ENCODE assay signal across 14 cellular contexts in the genomic region with DNA sequence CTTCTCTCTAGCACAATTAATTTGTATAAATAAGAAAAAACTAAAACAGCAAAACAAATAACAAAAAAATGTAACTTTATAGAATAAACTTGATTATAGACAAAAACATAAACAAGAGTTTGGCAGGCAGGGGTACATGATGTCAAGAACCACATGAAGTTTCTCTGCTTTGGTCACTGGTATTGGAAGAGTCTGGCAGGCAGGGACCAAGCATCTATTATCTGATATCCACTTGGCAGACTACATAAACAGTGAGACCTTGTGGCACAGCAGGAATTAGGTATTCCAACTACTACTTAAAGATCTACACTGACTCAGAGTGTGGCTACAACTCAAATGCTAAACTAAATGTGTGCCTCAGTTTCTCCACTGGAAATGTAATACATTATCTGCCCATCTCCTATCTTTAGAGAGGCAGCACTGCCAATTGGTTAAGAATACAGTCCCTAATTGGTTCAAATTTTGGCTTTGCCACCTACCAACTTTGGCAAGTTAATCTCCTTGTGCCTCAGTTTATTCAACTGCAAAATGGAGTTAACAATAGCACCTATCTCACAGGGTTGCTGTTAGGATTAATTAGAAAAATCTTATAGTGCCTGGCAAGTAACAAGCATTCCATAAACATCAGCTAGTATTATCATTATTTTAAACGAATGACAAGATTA. TPM values are rescaled to one million over a fixed set of nuclear protein-coding genes. Genes with fewer than 3 reads are reported as not detected.
DNase-seq lines count a peak whose midpoint lies in the region; ATAC-seq and TF ChIP-seq lines count a peak whose summit lies in the region.
"Had no signal": no experiment of that assay in that cellular context is flagged by ENCODE, and none has a peak within 500 bp of the region (broad histone marks: within the 10 kb centered on the region; RNA-seq: fewer than 3 reads in every experiment).

No MANE protein-coding gene starts in this region.

- H3K9me3 ChIP-seq in SK-N-SH (no peaks in the 10 kb centered on the region), adipocyte (ENCODE audit: control insufficient read depth, low read length) (no peaks in the 10 kb centered on the region), iPS-18a (ENCODE audit: control insufficient read depth, low read depth, low read length) (no peaks in the 10 kb centered on the region), subcutaneous abdominal adipose tissue (ENCODE audit: control insufficient read depth in 5 of 5, low read length in 5 of 5) (no peaks in the 10 kb centered on the region)

- ATAC-seq in SK-N-SH treated with all-trans-retinoic acid at 6 μM for 48 hours (no peak), GM19328 (IDR thresholded peaks at IDR 0.05; ENCODE audit: unreplicated experiment) (no peak), GM19395 (IDR thresholded peaks at IDR 0.05; ENCODE audit: unreplicated experiment) (no peak)
- ATAC-seq: activated CD4-positive, CD25-positive, alpha-beta regulatory T cell treated with anti-CD3 and anti-CD28 coated beads, Interleukin-2, amount 50 U/mL, for 24 hours had no signal

- H3K9ac ChIP-seq in SK-N-SH = peak overlapping the region; percentile 83; the same call in 1 of the 2 replicates
- peak overlapping the region; percentile 97 for H3K9ac ChIP-seq in adipocyte (ENCODE audit: low read length)
- H3K9ac ChIP-seq in iPS-18a (ENCODE audit: low read length) = no peak overlapping the region
- H3K9ac ChIP-seq in subcutaneous abdominal adipose tissue (ENCODE audit: low read length in 5 of 5) = peak overlapping the region in 3 of 5 donors; percentile 7 to 100 (median 88)

- H3K4me1 ChIP-seq in SK-N-SH (ENCODE audit: control insufficient read depth in 1 of 2, insufficient read depth in 2 of 2, low read depth in 1 of 2, low read length in 1 of 2) (peaks cover 31 to 44% of the 10 kb centered on the region in 2 experiments), adipocyte (ENCODE audit: control insufficient read depth, insufficient read depth, low read length) (peaks cover 72% of the 10 kb centered on the region), iPS-18a (ENCODE audit: control insufficient read depth, low read depth, low read length) (peaks cover 41% of the 10 kb centered on the region), subcutaneous abdominal adipose tissue (ENCODE audit: control insufficient read depth in 5 of 5, insufficient read depth in 5 of 5, low read length in 5 of 5) (peaks cover 0 to 77% (median 72%) of the 10 kb centered on the region in 5 donors)

- no peak for TF ChIP-seq CTCF in SK-N-SH (IDR thresholded peaks at IDR 0.05)

- H3F3A ChIP-seq in SK-N-SH (replicated peaks; ENCODE audit: insufficient read depth) = peaks cover 13% of the 10 kb centered on the region

- peaks cover 87% of the 10 kb centered on the region for H3K79me2 ChIP-seq in SK-N-SH (ENCODE audit: insufficient read depth)

- TF ChIP-seq RAD21 in SK-N-SH (IDR thresholded peaks at IDR 0.05; ENCODE audit: low read length) = no peak

- no peaks in the 10 kb centered on the region for H3K9me2 ChIP-seq in SK-N-SH

- DNase-seq in SK-N-SH = no peak
- DNase-seq in adipocyte (ENCODE audit: low read depth) = peak; percentile 40
- DNase-seq in H7 = no peak
- DNase-seq: ACHN; activated gamma-delta T cell; effector CD4-positive, alpha-beta T cell had no signal

- no peak for TF ChIP-seq EP300 in SK-N-SH (IDR thresholded peaks at IDR 0.05; ENCODE audit: borderline replicate concordance in 1 of 2, low read depth in 1 of 2, low read length in 1 of 2)

- POLR2A ChIA-PET in SK-N-SH (lab: Yijun Ruan, JAX) = no interaction called here

- H4K20me1 ChIP-seq in SK-N-SH (ENCODE audit: insufficient read depth) = peaks cover 65% of the 10 kb centered on the region

- H3K27ac ChIP-seq in SK-N-SH (ENCODE audit: low read depth in 2 of 2, low read length in 1 of 2) = no peak overlapping the region
- no peak overlapping the region for H3K27ac ChIP-seq in iPS-18a (ENCODE audit: low read length)
- no peak overlapping the region for H3K27ac ChIP-seq in subcutaneous abdominal adipose tissue (ENCODE audit: low read depth, low read length)
- H3K27ac ChIP-seq: HL-60, RWPE1 had no signal

- peak overlapping the region; percentile 88 for H3K4me2 ChIP-seq in SK-N-SH

- H3K4me3 ChIP-seq in SK-N-SH (ENCODE audit: low read depth in 2 of 2, low read length in 1 of 2) (peak overlapping the region in 1 of 2 experiments; percentile 78; a peak in 3 of 4 replicates), adipocyte (ENCODE audit: low read length) (peak overlapping the region; percentile 99), iPS-18a (ENCODE audit: low read length) (peak overlapping the region; percentile 94), subcutaneous abdominal adipose tissue (ENCODE audit: low read depth in 1 of 5, low read length in 5 of 5) (peak overlapping the region; percentile 93 to 99 (median 94)), H7 (ENCODE audit: insufficient read depth, low read depth, low read length) (no peak overlapping the region)

- 86% methylated on average over 1 of the region's 1 CpG for WGBS in SK-N-SH (ENCODE audit: low lambda C conversion rate)

- H2AFZ ChIP-seq in SK-N-SH (ENCODE audit: low read depth) = no peak overlapping the region

- peaks cover 0 to 2% of the 10 kb centered on the region in 2 experiments for H3K36me3 ChIP-seq in SK-N-SH (replicated peaks in 1 of 2; ENCODE audit: control insufficient read depth in 1 of 2, insufficient read depth in 2 of 2, low read length in 1 of 2)
- no peaks in the 10 kb centered on the region for H3K36me3 ChIP-seq in adipocyte (ENCODE audit: control insufficient read depth, insufficient read depth, low read length, severe bottlenecking)
- H3K36me3 ChIP-seq in iPS-18a (ENCODE audit: control insufficient read depth, low read depth, low read length) = no peaks in the 10 kb centered on the region
- H3K36me3 ChIP-seq in subcutaneous abdominal adipose tissue (ENCODE audit: control insufficient read depth in 5 of 5, insufficient read depth in 5 of 5, low read length in 5 of 5) = no peaks in the 10 kb centered on the region
- H3K36me3 ChIP-seq in H7 (replicated peaks; ENCODE audit: control insufficient read depth, insufficient read depth, low read length) = no peaks in the 10 kb centered on the region

- no peaks in the 10 kb centered on the region for H3K27me3 ChIP-seq in SK-N-SH (ENCODE audit: insufficient read depth)
- H3K27me3 ChIP-seq in adipocyte (replicated peaks; ENCODE audit: control insufficient read depth, insufficient read depth, low read length) = no peaks in the 10 kb centered on the region
- H3K27me3 ChIP-seq in iPS-18a (ENCODE audit: control insufficient read depth, insufficient read depth, low read length) = no peaks in the 10 kb centered on the region
- H3K27me3 ChIP-seq in subcutaneous abdominal adipose tissue (ENCODE audit: control insufficient read depth in 5 of 5, insufficient read depth in 4 of 5, low read length in 5 of 5) = no peaks in the 10 kb centered on the region
- H3K27me3 ChIP-seq in H7 (ENCODE audit: control insufficient read depth, insufficient read depth, low read length) = no peaks in the 10 kb centered on the region

- CTCF ChIA-PET in SK-N-SH (lab: Yijun Ruan, JAX) = interaction anchor here (1.0 to 4.7 kb wide), 2 partner anchors 40 to 54 kb away, joined by 3 to 20 read pairs; no protein-coding TSS in a partner anchor

TF ChIP-seq in SK-N-SH, 30 proteins besides CTCF, POLR2A, EP300 and RAD21:
- 0 out of 2 replicates have a peak, but pooled peaks have one; percentile 19 for TF ChIP-seq GATA2 (CRISPR knock-in tag; IDR thresholded peaks at IDR 0.05)
- no peak for TF ChIP-seq MXI1 (IDR thresholded peaks at IDR 0.05; ENCODE audit: low read depth, low read length)
- TF ChIP-seq ELF1 (IDR thresholded peaks at IDR 0.05) = no peak

TF ChIP-seq in SK-N-SH treated with all-trans-retinoic acid at 6 μM for 48 hours, 23 proteins besides CTCF, POLR2A, EP300 and RAD21 (continues in another document):
- TF ChIP-seq ESRRG (CRISPR knock-in tag; IDR thresholded peaks at IDR 0.05) (no peak), ZNF70 (CRISPR knock-in tag; IDR thresholded peaks at IDR 0.05) (no peak), SNAI2 (CRISPR knock-in tag; IDR thresholded peaks at IDR 0.05) (no peak), TOX (CRISPR knock-in tag; IDR thresholded peaks at IDR 0.05; ENCODE audit: borderline replicate concordance) (no peak), TCF4 (CRISPR knock-in tag; IDR thresholded peaks at IDR 0.05; ENCODE audit: borderline replicate concordance) (no peak), ZFP3 (CRISPR knock-in tag; IDR thresholded peaks at IDR 0.05) (no peak), ZNF565 (CRISPR knock-in tag; conservative IDR thresholded peaks at IDR 0.05; ENCODE audit: low read depth) (no peak), OSR1 (CRISPR knock-in tag; IDR thresholded peaks at IDR 0.05) (no peak), CSDC2 (CRISPR knock-in tag; IDR thresholded peaks at IDR 0.05) (no peak)
- TF ChIP-seq, protein P1, sequence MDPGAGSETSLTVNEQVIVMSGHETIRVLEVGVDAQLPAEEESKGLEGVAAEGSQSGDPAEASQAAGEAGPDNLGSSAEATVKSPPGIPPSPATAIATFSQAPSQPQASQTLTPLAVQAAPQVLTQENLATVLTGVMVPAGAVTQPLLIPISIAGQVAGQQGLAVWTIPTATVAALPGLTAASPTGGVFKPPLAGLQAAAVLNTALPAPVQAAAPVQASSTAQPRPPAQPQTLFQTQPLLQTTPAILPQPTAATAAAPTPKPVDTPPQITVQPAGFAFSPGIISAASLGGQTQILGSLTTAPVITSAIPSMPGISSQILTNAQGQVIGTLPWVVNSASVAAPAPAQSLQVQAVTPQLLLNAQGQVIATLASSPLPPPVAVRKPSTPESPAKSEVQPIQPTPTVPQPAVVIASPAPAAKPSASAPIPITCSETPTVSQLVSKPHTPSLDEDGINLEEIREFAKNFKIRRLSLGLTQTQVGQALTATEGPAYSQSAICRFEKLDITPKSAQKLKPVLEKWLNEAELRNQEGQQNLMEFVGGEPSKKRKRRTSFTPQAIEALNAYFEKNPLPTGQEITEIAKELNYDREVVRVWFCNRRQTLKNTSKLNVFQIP (CRISPR knock-in tag; IDR thresholded peaks at IDR 0.05; ENCODE audit: borderline replicate concordance, low read depth) = no peak

RNA-seq across cellular contexts. Expression of a gene that starts 2.7 kb away (rescaled TPM):
- polyA plus RNA-seq in SK-N-SH (2012; rRNA removed) = 8.8 and 11.1 TPM in 2 replicates
- 12.0 and 14.6 TPM in 2 replicates for polyA plus RNA-seq in SK-N-SH (2012; cell fraction: cytosol; rRNA removed)
- polyA plus RNA-seq in SK-N-SH (2012; cell fraction: nucleus; rRNA removed) = 8.6 and 21.1 TPM in 2 replicates
- 48.4 and 83.7 TPM in 2 replicates for total RNA-seq in H7 (2014; rRNA removed; shearing (Covaris generic))
